In genomic region chr10:113305871-113306270, GRCh38 we compare ENCODE assay signal across 28 cellular contexts.
DNase-seq lines count a peak whose midpoint lies in the region; ATAC-seq and TF ChIP-seq lines count a peak whose summit lies in the region.
"Had no signal": no experiment of that assay in that cellular context is flagged by ENCODE, and none has a peak within 500 bp of the region (broad histone marks: within the 10 kb centered on the region; RNA-seq: fewer than 3 reads in every experiment).

No MANE protein-coding gene starts in this region.

- no peaks in the 10 kb centered on the region for H3K9me3 ChIP-seq in aorta (ENCODE audit: control insufficient read depth, low read length)
- H3K9me3 ChIP-seq: lower lobe of right lung, Peyer's patch, prostate gland, stomach had no signal

- no peaks in the 10 kb centered on the region for H3K4me1 ChIP-seq in aorta (ENCODE audit: control insufficient read depth in 1 of 2, insufficient read depth in 2 of 2, low read length in 2 of 2)
- H3K4me1 ChIP-seq: lower lobe of right lung, Peyer's patch, prostate gland, stomach had no signal

- H3K4me3 ChIP-seq in fibroblast of mammary gland (ENCODE audit: control insufficient read depth, low read depth, low read length) (no peak overlapping the region), aorta (ENCODE audit: low read length in 2 of 2) (no peak overlapping the region)
- H3K4me3 ChIP-seq: GM12878, lower lobe of right lung, neural progenitor cell, Peyer's patch, prostate gland, SK-N-MC, smooth muscle cell, stomach had no signal

- ATAC-seq in Right ventricle myocardium inferior (peak; percentile 13), aorta (ENCODE audit: low FRiP score) (peak; percentile 55), GM18502 (IDR thresholded peaks at IDR 0.05; ENCODE audit: poor library complexity, unreplicated experiment) (no peak)
- ATAC-seq: activated naive CD8-positive, alpha-beta T cell treated with anti-CD3 and anti-CD28 coated beads, Interleukin-2, amount 50 U/mL, for 24 hours; GM12878; lower lobe of right lung had no signal

- no peak for DNase-seq in Right ventricle myocardium inferior (ENCODE audit: missing footprints)
- DNase-seq in cardiac septum (ENCODE audit: low spot score), result no peak
- peak; percentile 55 for DNase-seq in amniotic epithelial cell (ENCODE audit: low read depth)
- peak; percentile 78 for DNase-seq in fibroblast of mammary gland (ENCODE audit: low read depth)
- DNase-seq in aorta, result no peak
- DNase-seq in NCI-H1930 (lab: John Stamatoyannopoulos, UW), result no peak
- no peak for DNase-seq in NCI-H146 (lab: John Stamatoyannopoulos, UW)
- DNase-seq: activated CD8-positive, alpha-beta memory T cell treated with anti-CD3 and anti-CD28 coated beads, Interleukin-2, amount 50 U/mL, for 48 hours; activated effector memory CD4-positive, alpha-beta T cell treated with anti-CD3 and anti-CD28 coated beads, Interleukin-2, amount 50 U/mL, for 16 hours; activated naive CD8-positive, alpha-beta T cell treated with anti-CD3 and anti-CD28 coated beads, Interleukin-2, amount 50 U/mL, for 24 hours; CD4-positive, CD25-positive, alpha-beta regulatory T cell; DMS 273 treated with DMSO at 0.1 percent for 48 hours; effector CD4-positive, alpha-beta T cell; GOT3; hypothalamus; islet precursor cell; lower lobe of right lung; NCI-H1092 treated with DMSO at 0.1 percent for 48 hours; NK-92 treated with Interleukin-12 subunit alpha and Interleukin-12 subunit beta, amount 100 ng/mL, for 24 hours; Peyer's patch; stimulated activated CD4-positive, alpha-beta T cell treated with anti-CD3 and anti-CD28 coated beads, Interleukin-4, amount 100 ng/mL, for 1 hour; stomach had no signal

- H3K27me3 ChIP-seq in aorta (ENCODE audit: control insufficient read depth in 1 of 2, insufficient read depth in 2 of 2, low read length in 1 of 2), result no peaks in the 10 kb centered on the region
- H3K27me3 ChIP-seq: neural progenitor cell, Peyer's patch, stomach had no signal

- 49% methylated on average over 5 of the region's 5 CpGs for WGBS in aorta, 2 donors

- no peak overlapping the region for H3K27ac ChIP-seq in aorta (ENCODE audit: low read depth in 1 of 2, low read length in 2 of 2)
- H3K27ac ChIP-seq: lower lobe of right lung, neural progenitor cell, Peyer's patch, prostate gland, SK-N-MC, stomach had no signal

- no peak for TF ChIP-seq CTCF in fibroblast of mammary gland (conservative IDR thresholded peaks at IDR 0.05; ENCODE audit: control insufficient read depth, insufficient read depth, low read depth, low read length)

- H3K36me3 ChIP-seq in aorta (ENCODE audit: control insufficient read depth in 1 of 2, insufficient read depth in 2 of 2, low read length in 1 of 2), result no peaks in the 10 kb centered on the region
- H3K36me3 ChIP-seq: lower lobe of right lung, neural progenitor cell, Peyer's patch, prostate gland, stomach had no signal

- intact Hi-C loops in Right ventricle myocardium inferior (cut with DNase I), result no loop called here
- intact Hi-C loops in cardiac septum (cut with DNase I), result no loop called here
- intact Hi-C loops in aorta (cut with DNase I), result no loop called here

Comparison
In these comparisons a context has a peak if more than half of its experiments do, and no peak if none do; other contexts are left out.
1. DNase-seq: peak in amniotic epithelial cell (single experiment) and fibroblast of mammary gland (single experiment); none in Right ventricle myocardium inferior (single experiment), cardiac septum (single experiment), aorta (0 of 2), NCI-H1930 (0 of 2) and NCI-H146 (single experiment).